Comparison of ENCODE assay signal across 1 cellular context in genomic region chr17:78741644-78742284, GRCh38.
TF ChIP-seq lines count a peak whose summit lies in the region.

No MANE protein-coding gene starts in this region.

TF ChIP-seq in SK-N-SH treated with all-trans-retinoic acid at 6 μM for 48 hours, 23 proteins besides CTCF, POLR2A, EP300 and RAD21 (continued from another document):
- no peak for TF ChIP-seq POU6F1 (CRISPR knock-in tag; IDR thresholded peaks at IDR 0.05; ENCODE audit: borderline replicate concordance, low read depth)
- TF ChIP-seq CSDC2 (CRISPR knock-in tag; IDR thresholded peaks at IDR 0.05) = no peak
- TF ChIP-seq PPARA (CRISPR knock-in tag; IDR thresholded peaks at IDR 0.05; ENCODE audit: borderline replicate concordance) = no peak
- no peak for TF ChIP-seq GLIS3 (CRISPR knock-in tag; IDR thresholded peaks at IDR 0.05)
- no peak for TF ChIP-seq CSRNP3 (CRISPR knock-in tag; IDR thresholded peaks at IDR 0.05)
- no peak for TF ChIP-seq TOX (CRISPR knock-in tag; IDR thresholded peaks at IDR 0.05; ENCODE audit: borderline replicate concordance)
- TF ChIP-seq ZNF565 (CRISPR knock-in tag; conservative IDR thresholded peaks at IDR 0.05; ENCODE audit: low read depth) = no peak
- TF ChIP-seq TSHZ2 (CRISPR knock-in tag; IDR thresholded peaks at IDR 0.05) = no peak
- no peak for TF ChIP-seq ZFP3 (CRISPR knock-in tag; IDR thresholded peaks at IDR 0.05)
